In genomic region chr10:87504667-87505365, GRCh38 we compare ENCODE assay signal across 8 cellular contexts. TPM values are rescaled to one million over a fixed set of nuclear protein-coding genes. Genes with fewer than 3 reads are reported as not detected.
DNase-seq lines count a peak whose midpoint lies in the region; ATAC-seq and TF ChIP-seq lines count a peak whose summit lies in the region.

TSS of gene MINPP1 (plus strand) at chr10:87504893. CDS start at chr10:87504916, 23 bp downstream.

- no peaks in the 10 kb centered on the region for H3K9me3 Mint-ChIP-seq in nephron progenitor cell

- H3K4me3 ChIP-seq in Jurkat, Clone E6-1 (ENCODE audit: low read length), result peak within 1 kb of the TSS; percentile 86
- H3K4me3 ChIP-seq in fibroblast of villous mesenchyme (ENCODE audit: low read depth, low read length), result peak within 1 kb of the TSS; percentile 95

- DNase-seq in EH (ENCODE audit: low read depth), result peak; percentile 87
- peak; percentile 42 for DNase-seq in Jurkat, Clone E6-1 (ENCODE audit: low read depth, low spot score)
- peak; percentile 55 to 62 for DNase-seq in SHP77 (lab: John Stamatoyannopoulos, UW)
- DNase-seq in activated gamma-delta T cell treated with Interleukin-2 at 50 U/mL for 16 hours, result peak; percentile 65
- DNase-seq in fibroblast of villous mesenchyme (ENCODE audit: low read depth), result peak; percentile 86
- DNase-seq in nephron progenitor cell, result peak; percentile 89
- DNase-seq in stromal cell of bone marrow (ENCODE audit: low read depth), result peak; percentile 63

- ATAC-seq in GM21717 (IDR thresholded peaks at IDR 0.05; ENCODE audit: unreplicated experiment), result peak; percentile 93

- H3K27me3 Mint-ChIP-seq in nephron progenitor cell (ENCODE audit: low read depth, poor library complexity), result peaks cover 4% of the 10 kb centered on the region

- peak within 1 kb of the TSS; percentile 91 for H3K4me3 Mint-ChIP-seq in nephron progenitor cell

- H3K36me3 Mint-ChIP-seq in nephron progenitor cell (ENCODE audit: low read depth), result peaks cover 13% of the 10 kb centered on the region

- TF ChIP-seq CTCF in fibroblast of villous mesenchyme (IDR thresholded peaks at IDR 0.05; ENCODE audit: insufficient read depth, low read depth, low read length) (no peak), nephron progenitor cell (IDR thresholded peaks at IDR 0.05) (no peak)

- H3K4me1 Mint-ChIP-seq in nephron progenitor cell, result peaks cover 42% of the 10 kb centered on the region

- peak within 1 kb of the TSS; percentile 77 for H3K27ac Mint-ChIP-seq in nephron progenitor cell

RNA-seq across cellular contexts. Expression of gene MINPP1, which starts in this region (rescaled TPM):
- 15.8 TPM for polyA plus RNA-seq in Jurkat, Clone E6-1 (2012; ENCODE audit: insufficient read depth, insufficient read length)
- 30.0 and 52.7 TPM in 2 replicates for total RNA-seq in fibroblast of villous mesenchyme

Comparison
In these comparisons a context has a peak if more than half of its experiments do, and no peak if none do; other contexts are left out.
1. Peak in every context shown above with its lines: DNase-seq, ATAC-seq and H3K4me3 ChIP-seq.